In the genomic region with DNA sequence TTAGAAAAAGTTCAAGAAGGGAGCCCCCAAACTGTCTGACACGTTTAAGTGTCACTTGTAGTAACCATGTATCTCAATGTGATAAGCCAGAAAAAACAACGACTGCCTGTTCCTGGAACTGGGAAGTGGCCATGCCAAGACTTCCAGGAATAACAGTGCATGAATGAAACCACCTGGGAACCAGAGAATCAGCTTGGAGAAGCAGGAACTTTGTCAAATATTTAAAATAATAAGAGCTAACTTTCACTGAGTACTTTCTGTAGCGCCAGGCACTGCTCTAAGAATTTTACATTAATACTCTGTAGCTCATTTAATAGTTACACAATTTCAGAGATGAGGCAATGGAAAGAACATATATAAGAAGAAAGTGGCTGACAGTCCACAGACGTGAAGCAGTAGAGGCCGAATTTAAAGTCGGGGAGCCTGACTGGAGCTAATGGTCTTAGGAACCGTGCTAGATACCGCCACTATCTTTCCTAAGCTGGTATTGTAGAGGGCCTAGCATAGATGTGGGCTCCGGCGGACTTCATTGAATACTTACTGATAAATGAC, we compare ENCODE assay signal across 8 cellular contexts. TPM values are rescaled to one million over a fixed set of nuclear protein-coding genes. Genes with fewer than 3 reads are reported as not detected.
DNase-seq lines count a peak whose midpoint lies in the region; ATAC-seq and TF ChIP-seq lines count a peak whose summit lies in the region.

No MANE protein-coding gene starts in this region.

- H3K9me3 ChIP-seq in HUES64 (ENCODE audit: insufficient read depth, low read depth, low read length), result peaks cover 13% of the 10 kb centered on the region
- H3K9me3 ChIP-seq in hepatocyte (ENCODE audit: low read depth), result no peaks in the 10 kb centered on the region
- H3K9me3 ChIP-seq in skeletal muscle tissue (ENCODE audit: control insufficient read depth in 3 of 3, low read length in 3 of 3), result no peaks in the 10 kb centered on the region

- peaks cover 59% of the 10 kb centered on the region for H3K4me1 Mint-ChIP-seq in activated naive CD8-positive, alpha-beta T cell treated with anti-CD3 and anti-CD28 coated beads, Interleukin-2, amount 10 ng/mL, durations not matched to agents 7 days and 5 days

- H3K9ac ChIP-seq in HUES64 (ENCODE audit: low read depth, low read length) (peak overlapping the region; percentile 67; the same call in 1 of the 2 replicates), skeletal muscle tissue (ENCODE audit: low read depth in 1 of 3, low read length in 3 of 3) (peak overlapping the region; percentile 79 to 83 (median 80))

- DNase-seq in Daoy (ENCODE audit: low read depth), result peak; percentile 6
- no peak for DNase-seq in activated naive CD8-positive, alpha-beta T cell treated with anti-CD3 and anti-CD28 coated beads, Interleukin-2, amount 10 ng/mL, durations not matched to agents 7 days and 5 days
- peak; percentile 29 for DNase-seq in hepatocyte (ENCODE audit: low spot score)
- DNase-seq in stimulated activated CD4-positive, alpha-beta T cell treated with anti-CD3 and anti-CD28 coated beads, Interleukin-12 subunit alpha, Interleukin-12 subunit beta, amount 100 ng/mL, for 4 hours, result no peak
- DNase-seq in GM19238 (ENCODE audit: insufficient read length, low spot score), result no peak

- no peaks in the 10 kb centered on the region for H4K20me1 ChIP-seq in hepatocyte (ENCODE audit: insufficient read depth, poor library complexity, severe bottlenecking)

- H3K79me2 ChIP-seq in hepatocyte, result peaks cover 58% of the 10 kb centered on the region

- H3K4me3 ChIP-seq in HUES64 (ENCODE audit: low read length), result peak overlapping the region; percentile 58
- peak overlapping the region; percentile 83 for H3K4me3 ChIP-seq in hepatocyte
- peak overlapping the region; percentile 72 to 79 (median 77) for H3K4me3 ChIP-seq in skeletal muscle tissue (ENCODE audit: low read length in 3 of 3)

- WGBS in HUES64, result 8% methylated on average over 9 of the region's 10 CpGs
- 11% methylated on average over 10 of the region's 10 CpGs for WGBS in hepatocyte (ENCODE audit: low lambda C conversion rate, missing lambda C conversion rate)

- H3K4me1 ChIP-seq in HUES64 (ENCODE audit: insufficient read depth, low read length), result peaks cover 17% of the 10 kb centered on the region
- peaks cover 8% of the 10 kb centered on the region for H3K4me1 ChIP-seq in hepatocyte (ENCODE audit: insufficient read depth)
- peaks cover 0 to 7% (median 4%) of the 10 kb centered on the region in 3 donors for H3K4me1 ChIP-seq in skeletal muscle tissue (ENCODE audit: control insufficient read depth in 3 of 3, insufficient read depth in 3 of 3, low read length in 3 of 3)

- H3K4me2 ChIP-seq in hepatocyte, result peak overlapping the region; percentile 81

- POLR2A ChIA-PET in activated naive CD8-positive, alpha-beta T cell treated with anti-CD3 and anti-CD28 coated beads, Interleukin-2, amount 10 ng/mL, durations not matched to agents 7 days and 5 days (lab: Charles Lee), result interaction anchor here (0.8 to 3.3 kb wide), 7 partner anchors 11 to 74 kb away, joined by 3 to 31 read pairs (median 12); a partner anchor contains a TSS

- no peaks in the 10 kb centered on the region for H3K27me3 ChIP-seq in HUES64 (ENCODE audit: insufficient read depth, low read length)
- no peaks in the 10 kb centered on the region for H3K27me3 ChIP-seq in hepatocyte
- H3K27me3 ChIP-seq in skeletal muscle tissue (ENCODE audit: control insufficient read depth in 3 of 3, insufficient read depth in 3 of 3, low read length in 3 of 3), result no peaks in the 10 kb centered on the region

- H3K27ac Mint-ChIP-seq in activated naive CD8-positive, alpha-beta T cell treated with anti-CD3 and anti-CD28 coated beads, Interleukin-2, amount 10 ng/mL, durations not matched to agents 7 days and 5 days, result peak overlapping the region; percentile 99

- no peaks in the 10 kb centered on the region for H3K27me3 Mint-ChIP-seq in activated naive CD8-positive, alpha-beta T cell treated with anti-CD3 and anti-CD28 coated beads, Interleukin-2, amount 10 ng/mL, durations not matched to agents 7 days and 5 days

- H3K4me3 Mint-ChIP-seq in activated naive CD8-positive, alpha-beta T cell treated with anti-CD3 and anti-CD28 coated beads, Interleukin-2, amount 10 ng/mL, durations not matched to agents 7 days and 5 days, result peak overlapping the region; percentile 100

- H3K27ac ChIP-seq in HUES64 (ENCODE audit: low read depth, low read length) (no peak overlapping the region), hepatocyte (peak overlapping the region; percentile 97), skeletal muscle tissue (ENCODE audit: low read depth, low read length) (peak overlapping the region; percentile 92)

- peak; percentile 18 for ATAC-seq in GM21447 (IDR thresholded peaks at IDR 0.05; ENCODE audit: unreplicated experiment)
- ATAC-seq in activated naive CD8-positive, alpha-beta T cell treated with anti-CD3 and anti-CD28 coated beads, Interleukin-2, amount 10 ng/mL, durations not matched to agents 7 days and 5 days (ENCODE audit: low read depth), result no peak

- H3K9me3 Mint-ChIP-seq in activated naive CD8-positive, alpha-beta T cell treated with anti-CD3 and anti-CD28 coated beads, Interleukin-2, amount 10 ng/mL, durations not matched to agents 7 days and 5 days, result no peaks in the 10 kb centered on the region

- H3K9me2 ChIP-seq in hepatocyte (replicated peaks; ENCODE audit: insufficient read depth), result no peaks in the 10 kb centered on the region

- no peak for TF ChIP-seq CTCF in hepatocyte (IDR thresholded peaks at IDR 0.05; ENCODE audit: poor library complexity)

- peak overlapping the region; percentile 35 for H2AFZ ChIP-seq in hepatocyte

- peaks cover 17% of the 10 kb centered on the region for H3K36me3 ChIP-seq in HUES64 (ENCODE audit: insufficient read depth, low read length)
- H3K36me3 ChIP-seq in hepatocyte (replicated peaks; ENCODE audit: insufficient read depth, low read depth), result no peaks in the 10 kb centered on the region
- H3K36me3 ChIP-seq in skeletal muscle tissue (ENCODE audit: control insufficient read depth in 3 of 3, insufficient read depth in 3 of 3, low read length in 3 of 3), result no peaks in the 10 kb centered on the region

- H3K36me3 Mint-ChIP-seq in activated naive CD8-positive, alpha-beta T cell treated with anti-CD3 and anti-CD28 coated beads, Interleukin-2, amount 10 ng/mL, durations not matched to agents 7 days and 5 days, result peaks cover 41% of the 10 kb centered on the region

RNA-seq across cellular contexts. Expression of a gene that starts 0.9 kb away (rescaled TPM):
- 52.5 and 92.2 TPM in 2 replicates for total RNA-seq in Daoy (2014; rRNA removed; shearing (Covaris generic))
- polyA plus RNA-seq in HUES64 (2013, experiment 1 of 2), result 30.6 TPM
- 32.9 TPM for polyA plus RNA-seq in HUES64 (2013, experiment 2 of 2)
- total RNA-seq in activated naive CD8-positive, alpha-beta T cell treated with anti-CD3 and anti-CD28 coated beads, Interleukin-2, amount 10 ng/mL, durations not matched to agents 7 days and 5 days, result 100 to 1,000 TPM; 172 to 177 TPM
- total RNA-seq in hepatocyte, result 72.6 and 109 TPM in 2 replicates
- 44.5 and 44.9 TPM in 2 replicates for polyA plus RNA-seq in hepatocyte
- 12.0 TPM for total RNA-seq in skeletal muscle tissue

Comparison
In these comparisons a context has a peak if more than half of its experiments do, and no peak if none do; other contexts are left out.
1. DNase-seq: peak in Daoy (single experiment) and hepatocyte (single experiment); none in activated naive CD8-positive, alpha-beta T cell treated with anti-CD3 and anti-CD28 coated beads, Interleukin-2, amount 10 ng/mL, durations not matched to agents 7 days and 5 days (single experiment), stimulated activated CD4-positive, alpha-beta T cell treated with anti-CD3 and anti-CD28 coated beads, Interleukin-12 subunit alpha, Interleukin-12 subunit beta, amount 100 ng/mL, for 4 hours (single experiment) and GM19238 (single experiment).
2. Peak in every context shown above with its lines, with median percentiles within 50 percentile points of each other: H3K4me3 ChIP-seq.